Comparison of ENCODE assay signal across 15 cellular contexts in genomic region chr18:57428221-57429150, GRCh38. TPM values are rescaled to one million over a fixed set of nuclear protein-coding genes. Genes with fewer than 3 reads are reported as not detected.
DNase-seq lines count a peak whose midpoint lies in the region; ATAC-seq, FAIRE-seq and TF ChIP-seq lines count a peak whose summit lies in the region.
"Had no signal": no experiment of that assay in that cellular context is flagged by ENCODE, and none has a peak within 500 bp of the region (broad histone marks: within the 10 kb centered on the region; RNA-seq: fewer than 3 reads in every experiment).

No MANE protein-coding gene starts in this region.

- H3K4me3 ChIP-seq in kidney (ENCODE audit: low read length in 2 of 2) (no peak overlapping the region), SJCRH30 (no peak overlapping the region)
- H3K4me3 ChIP-seq: SK-N-MC had no signal

- H3K4me1 ChIP-seq in kidney (ENCODE audit: control insufficient read depth in 1 of 2, insufficient read depth in 1 of 2, low read depth in 1 of 2, low read length in 2 of 2): no peaks in the 10 kb centered on the region
- H3K4me1 ChIP-seq in SJCRH30: no peaks in the 10 kb centered on the region

- no peak overlapping the region for H3K4me3 Mint-ChIP-seq in T-helper 2 cell treated with Interferon-gamma antibody and Interleukin-4, amounts not matched to agents 5 μg/mL and 100 μg/mL, for 36 hours
- H3K4me3 Mint-ChIP-seq in activated naive CD8-positive, alpha-beta T cell treated with anti-CD3 and anti-CD28 coated beads for 36 hours: peak overlapping the region; percentile 18
- peak overlapping the region; percentile 16 for H3K4me3 Mint-ChIP-seq in stimulated activated effector memory CD8-positive, alpha-beta T cell treated with anti-CD3 and anti-CD28 coated beads, Interleukin-12 subunit alpha, Interleukin-12 subunit beta, amount 100 ng/mL, for 72 hours

- H3K36me3 ChIP-seq in kidney (ENCODE audit: control insufficient read depth in 1 of 2, insufficient read depth in 2 of 2, low read length in 2 of 2): no peaks in the 10 kb centered on the region
- no peaks in the 10 kb centered on the region for H3K36me3 ChIP-seq in SJCRH30
- H3K36me3 ChIP-seq: esophagus squamous epithelium, left lung had no signal

- no peak for ATAC-seq in stimulated activated effector memory CD8-positive, alpha-beta T cell treated with anti-CD3 and anti-CD28 coated beads, Interleukin-12 subunit alpha, Interleukin-12 subunit beta, amount 100 ng/mL, for 72 hours
- ATAC-seq in HG02840 (IDR thresholded peaks at IDR 0.05; ENCODE audit: low FRiP score, unreplicated experiment) (no peak), HG03442 (IDR thresholded peaks at IDR 0.05; ENCODE audit: unreplicated experiment) (no peak)

- peaks cover 63% of the 10 kb centered on the region for H3K27me3 Mint-ChIP-seq in T-helper 2 cell treated with Interferon-gamma antibody and Interleukin-4, amounts not matched to agents 5 μg/mL and 100 μg/mL, for 36 hours (ENCODE audit: low read depth)
- peaks cover 88% of the 10 kb centered on the region for H3K27me3 Mint-ChIP-seq in activated naive CD8-positive, alpha-beta T cell treated with anti-CD3 and anti-CD28 coated beads for 36 hours

- H3K27ac Mint-ChIP-seq in T-helper 2 cell treated with Interferon-gamma antibody and Interleukin-4, amounts not matched to agents 5 μg/mL and 100 μg/mL, for 36 hours: peak overlapping the region; percentile 36
- no peak overlapping the region for H3K27ac Mint-ChIP-seq in activated naive CD8-positive, alpha-beta T cell treated with anti-CD3 and anti-CD28 coated beads for 36 hours
- no peak overlapping the region for H3K27ac Mint-ChIP-seq in stimulated activated effector memory CD8-positive, alpha-beta T cell treated with anti-CD3 and anti-CD28 coated beads, Interleukin-12 subunit alpha, Interleukin-12 subunit beta, amount 100 ng/mL, for 72 hours

- no peaks in the 10 kb centered on the region for H3K27me3 ChIP-seq in SJCRH30

- peaks cover 2% of the 10 kb centered on the region for H3K36me3 Mint-ChIP-seq in T-helper 2 cell treated with Interferon-gamma antibody and Interleukin-4, amounts not matched to agents 5 μg/mL and 100 μg/mL, for 36 hours (ENCODE audit: low read depth)
- H3K36me3 Mint-ChIP-seq in activated naive CD8-positive, alpha-beta T cell treated with anti-CD3 and anti-CD28 coated beads for 36 hours: peaks cover 15% of the 10 kb centered on the region
- H3K36me3 Mint-ChIP-seq in stimulated activated effector memory CD8-positive, alpha-beta T cell treated with anti-CD3 and anti-CD28 coated beads, Interleukin-12 subunit alpha, Interleukin-12 subunit beta, amount 100 ng/mL, for 72 hours: peaks cover 6% of the 10 kb centered on the region

- H3K27ac ChIP-seq in kidney (ENCODE audit: low read depth in 2 of 2, low read length in 2 of 2) (no peak overlapping the region), SJCRH30 (no peak overlapping the region)
- H3K27ac ChIP-seq: esophagus squamous epithelium, left lung, SK-N-MC had no signal

- H3K9me3 ChIP-seq in kidney (ENCODE audit: control insufficient read depth in 1 of 2, low read length in 2 of 2): peaks cover 0 to 3% of the 10 kb centered on the region in 2 donors
- H3K9me3 ChIP-seq in SJCRH30 (replicated peaks): no peaks in the 10 kb centered on the region

- TF ChIP-seq CTCF in kidney (IDR thresholded peaks at IDR 0.05; ENCODE audit: borderline replicate concordance, extremely low read depth, insufficient read depth): no peak

- intact Hi-C loops in kidney (cut with DNase I): no loop called here

- FAIRE-seq in kidney (lab: Jason Lieb, UNC): no peak

- peaks cover 6% of the 10 kb centered on the region for H3K9me3 Mint-ChIP-seq in T-helper 2 cell treated with Interferon-gamma antibody and Interleukin-4, amounts not matched to agents 5 μg/mL and 100 μg/mL, for 36 hours
- H3K9me3 Mint-ChIP-seq in activated naive CD8-positive, alpha-beta T cell treated with anti-CD3 and anti-CD28 coated beads for 36 hours: peaks cover 12% of the 10 kb centered on the region
- H3K9me3 Mint-ChIP-seq in stimulated activated effector memory CD8-positive, alpha-beta T cell treated with anti-CD3 and anti-CD28 coated beads, Interleukin-12 subunit alpha, Interleukin-12 subunit beta, amount 100 ng/mL, for 72 hours: peaks cover 6% of the 10 kb centered on the region

- H3K4me1 Mint-ChIP-seq in T-helper 2 cell treated with Interferon-gamma antibody and Interleukin-4, amounts not matched to agents 5 μg/mL and 100 μg/mL, for 36 hours (ENCODE audit: low read depth): peaks cover 6% of the 10 kb centered on the region
- H3K4me1 Mint-ChIP-seq in activated naive CD8-positive, alpha-beta T cell treated with anti-CD3 and anti-CD28 coated beads for 36 hours: peaks cover 18% of the 10 kb centered on the region
- H3K4me1 Mint-ChIP-seq in stimulated activated effector memory CD8-positive, alpha-beta T cell treated with anti-CD3 and anti-CD28 coated beads, Interleukin-12 subunit alpha, Interleukin-12 subunit beta, amount 100 ng/mL, for 72 hours: no peaks in the 10 kb centered on the region

- H3K9ac ChIP-seq in kidney (ENCODE audit: low read length in 2 of 2): no peak overlapping the region

- no peak for DNase-seq in T-helper 2 cell treated with Interferon-gamma antibody and Interleukin-4, amounts not matched to agents 5 μg/mL and 100 μg/mL, for 36 hours (ENCODE audit: low spot score)
- DNase-seq in T-helper 2 cell: no peak
- DNase-seq in activated naive CD8-positive, alpha-beta T cell treated with anti-CD3 and anti-CD28 coated beads for 36 hours: no peak
- peak; percentile 70 for DNase-seq in kidney
- DNase-seq in stimulated activated effector memory CD8-positive, alpha-beta T cell treated with anti-CD3 and anti-CD28 coated beads, Interleukin-12 subunit alpha, Interleukin-12 subunit beta, amount 100 ng/mL, for 72 hours (ENCODE audit: low spot score in 2 of 2): no peak
- no peak for DNase-seq in SJCRH30
- DNase-seq: activated CD4-positive, alpha-beta T cell treated with anti-CD3 and anti-CD28 coated beads, Interleukin-2, amount 50 U/mL, for 48 hours; esophagus squamous epithelium; MM.1S; NCI-H510A treated with DMSO at 0.1 percent for 48 hours had no signal

RNA-seq across cellular contexts. Expression of gene ONECUT2, which starts 6.7 kb away (rescaled TPM):
- total RNA-seq in activated naive CD8-positive, alpha-beta T cell treated with anti-CD3 and anti-CD28 coated beads for 36 hours: not detected
- 0.22 TPM for total RNA-seq in kidney
- 0.02 TPM for polyA plus RNA-seq in kidney (ENCODE audit: insufficient read depth, low read depth, low replicate concordance)
- 1.9 and 2.2 TPM in 2 replicates for total RNA-seq in SJCRH30 (2014; rRNA removed; shearing (Covaris generic))
- total RNA-seq: skeletal muscle tissue had no signal
